ENCODE assay signal across 2 cellular contexts in the genomic region with DNA sequence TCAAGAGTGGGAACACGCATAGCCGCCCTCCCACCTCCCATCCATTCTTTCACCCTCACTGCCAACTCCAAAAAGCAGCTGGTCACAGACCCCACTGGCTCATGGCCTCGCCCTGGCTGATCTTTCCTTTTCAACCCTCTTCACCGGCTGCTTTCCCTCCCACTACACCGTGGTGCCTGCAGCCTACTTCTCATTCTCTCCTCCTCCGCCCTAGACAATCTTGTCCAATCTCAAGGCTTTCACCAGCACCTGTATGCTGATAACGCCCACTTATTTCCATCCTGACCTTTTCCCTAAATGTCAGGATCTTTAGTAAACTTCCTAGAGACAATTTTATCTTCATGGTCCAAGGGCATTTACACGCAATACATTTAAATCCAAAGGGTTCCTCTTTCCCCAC. TPM values are rescaled to one million over a fixed set of nuclear protein-coding genes. Genes with fewer than 3 reads are reported as not detected.
"Had no signal": no experiment of that assay in that cellular context is flagged by ENCODE, and none has a peak within 500 bp of the region (broad histone marks: within the 10 kb centered on the region; RNA-seq: fewer than 3 reads in every experiment).

No MANE protein-coding gene starts in this region.

RNA-seq across cellular contexts. Expression of a gene that starts 50.6 kb away (rescaled TPM):
- total RNA-seq: mammary epithelial cell, myocyte had no signal
